ENCODE assay signal across 9 cellular contexts in genomic region chr2:38875227-38875575, GRCh38. TPM values are rescaled to one million over a fixed set of nuclear protein-coding genes. Genes with fewer than 3 reads are reported as not detected.
DNase-seq lines count a peak whose midpoint lies in the region; ATAC-seq and TF ChIP-seq lines count a peak whose summit lies in the region.
"Had no signal": no experiment of that assay in that cellular context is flagged by ENCODE, and none has a peak within 500 bp of the region (broad histone marks: within the 10 kb centered on the region; RNA-seq: fewer than 3 reads in every experiment).

No MANE protein-coding gene starts in this region.

- H3K4me1 Mint-ChIP-seq in Caco-2 (ENCODE audit: low read depth, unreplicated experiment): peaks cover 8% of the 10 kb centered on the region

- BruUV-seq in Caco-2 (replicated peaks; lab: Mats Ljungman, UMichigan): no TSS peak

- no peaks in the 10 kb centered on the region for H3K27me3 ChIP-seq in Caco-2 (replicated peaks; ENCODE audit: control insufficient read depth, insufficient read depth, low read length)
- H3K27me3 ChIP-seq in muscle layer of duodenum (ENCODE audit: low read depth, low read length): no peaks in the 10 kb centered on the region

- no peaks in the 10 kb centered on the region for H3K27me3 Mint-ChIP-seq in Caco-2 (ENCODE audit: insufficient read depth, unreplicated experiment)

- no peak for TF ChIP-seq CTCF in Caco-2 (IDR thresholded peaks at IDR 0.05; ENCODE audit: insufficient read depth in 1 of 2, low read depth in 1 of 2, low read length in 1 of 2, severe bottlenecking in 1 of 2, unreplicated experiment in 1 of 2)
- TF ChIP-seq CTCF in choroid plexus epithelial cell (conservative IDR thresholded peaks at IDR 0.05; ENCODE audit: low read depth, low read length): no peak

- no peaks in the 10 kb centered on the region for H3K36me3 ChIP-seq in Caco-2 (ENCODE audit: control insufficient read depth, insufficient read depth, low read length)
- H3K36me3 ChIP-seq in KOPT-K1 (ENCODE audit: insufficient read depth, low read length): no peaks in the 10 kb centered on the region
- H3K36me3 ChIP-seq in muscle layer of duodenum (ENCODE audit: control insufficient read depth in 1 of 2, insufficient read depth in 2 of 2, low read length in 2 of 2): no peaks in the 10 kb centered on the region

- peaks cover 10% of the 10 kb centered on the region for H3K36me3 Mint-ChIP-seq in Caco-2 (ENCODE audit: insufficient read depth, unreplicated experiment)

- no peaks in the 10 kb centered on the region for H3K9me3 ChIP-seq in Caco-2
- peaks cover 15% of the 10 kb centered on the region for H3K9me3 ChIP-seq in KOPT-K1 (ENCODE audit: insufficient read depth, low read length, poor library complexity, severe bottlenecking)
- no peaks in the 10 kb centered on the region for H3K9me3 ChIP-seq in muscle layer of duodenum (ENCODE audit: control insufficient read depth in 1 of 2, low read length in 2 of 2)

- DNase-seq in Caco-2 (no peak), choroid plexus epithelial cell (ENCODE audit: low read depth) (no peak), GF-D8 (lab: John Stamatoyannopoulos, UW) (no peak), SHP77 (lab: John Stamatoyannopoulos, UW) (no peak)
- DNase-seq in central memory CD4-positive, alpha-beta T cell: no peak

- H3K9me3 Mint-ChIP-seq in Caco-2 (ENCODE audit: unreplicated experiment): peaks cover 21% of the 10 kb centered on the region

- intact Hi-C loops in Caco-2 (cut with micrococcal nuclease; ENCODE audit: unreplicated experiment): no loop called here

- H3K27ac ChIP-seq in KOPT-K1 (ENCODE audit: low read depth, low read length, poor library complexity, severe bottlenecking) (peak overlapping the region; percentile 49), muscle layer of duodenum (ENCODE audit: low read length) (no peak overlapping the region)

- CTCF ChIA-PET in Caco-2 (lab: Charles Lee): no interaction called here

- POLR2A ChIA-PET in Caco-2 (lab: Charles Lee): interaction anchor here (1.8 kb wide), 1 partner anchor 124 kb away, joined by 19 read pairs; the partner anchor contains the start of gene SRSF7

- H3K27ac Mint-ChIP-seq in Caco-2 (ENCODE audit: unreplicated experiment): peak overlapping the region; percentile 91

- H3K4me3 ChIP-seq in Caco-2 (ENCODE audit: low read depth, low read length) (peak overlapping the region; percentile 74), choroid plexus epithelial cell (ENCODE audit: low read depth, low read length) (peak overlapping the region; percentile 71), muscle layer of duodenum (ENCODE audit: low read depth in 1 of 2, low read length in 2 of 2) (peak overlapping the region; percentile 86 to 98)

- peak overlapping the region; percentile 90 for H3K4me3 Mint-ChIP-seq in Caco-2 (ENCODE audit: unreplicated experiment)

- H3K4me1 ChIP-seq in Caco-2 (no peaks in the 10 kb centered on the region), muscle layer of duodenum (ENCODE audit: control insufficient read depth in 1 of 2, insufficient read depth in 2 of 2, low read length in 2 of 2) (peaks cover 5 to 18% of the 10 kb centered on the region in 2 donors)

- ATAC-seq in HG03342 (IDR thresholded peaks at IDR 0.05; ENCODE audit: unreplicated experiment): no peak

RNA-seq across cellular contexts. Expression of gene DHX57, which starts 0.5 kb away (rescaled TPM):
- 18.3 and 20.6 TPM in 2 replicates for total RNA-seq in Caco-2 (2022)

RNA-seq across cellular contexts. Expression of gene MORN2, which starts 0.6 kb away (rescaled TPM):
- total RNA-seq in Caco-2 (2022): 4.8 and 5.5 TPM in 2 replicates

RNA-seq across cellular contexts. Expression of gene ARHGEF33, which starts 14.5 kb away (rescaled TPM):
- 0.26 TPM in 1 of 2 replicates, not detected in the other for total RNA-seq in Caco-2 (2022)
- total RNA-seq: HT1080 had no signal
